ENCODE assay signal across 8 cellular contexts in the genomic region with DNA sequence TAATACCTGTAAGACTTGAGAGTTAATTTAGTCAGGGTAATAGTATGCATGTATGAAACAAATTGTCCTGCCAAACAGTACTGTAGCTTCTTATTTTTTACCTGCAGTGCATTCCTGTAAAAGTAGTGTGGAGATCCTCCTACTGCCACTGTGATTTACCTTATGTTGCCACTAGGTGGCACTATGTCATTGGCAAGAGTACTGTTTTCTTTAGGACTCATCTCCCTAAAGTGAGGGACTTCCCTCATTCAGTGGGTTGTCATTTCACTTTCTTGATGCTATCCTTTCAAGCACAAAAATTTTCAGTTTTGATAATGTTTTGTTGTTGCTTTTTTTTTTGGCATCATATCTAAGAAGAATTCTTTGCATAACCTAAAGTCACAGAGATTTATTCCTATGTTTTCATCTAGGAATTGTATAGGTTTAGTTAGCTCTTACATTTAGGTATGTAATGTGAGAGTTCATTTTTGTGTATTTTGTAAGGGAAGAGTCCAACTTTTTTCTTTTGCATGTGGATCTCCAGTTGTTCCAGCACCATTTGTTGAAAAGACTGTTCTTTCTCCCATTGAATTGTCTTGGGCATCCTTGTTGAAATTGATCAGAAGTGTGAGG.
DNase-seq lines count a peak whose midpoint lies in the region; ATAC-seq, FAIRE-seq and TF ChIP-seq lines count a peak whose summit lies in the region.

No MANE protein-coding gene starts in this region.

- FAIRE-seq in bronchial epithelial cell (lab: Jason Lieb, UNC): no peak

- no peak overlapping the region for H3K4me3 Mint-ChIP-seq in T-helper 2 cell treated with Interferon-gamma antibody and Interleukin-4, amounts not matched to agents 5 μg/mL and 100 μg/mL, for 36 hours

- no peak overlapping the region for H3K27ac Mint-ChIP-seq in T-helper 2 cell treated with Interferon-gamma antibody and Interleukin-4, amounts not matched to agents 5 μg/mL and 100 μg/mL, for 36 hours

- peaks cover 2% of the 10 kb centered on the region for H3K36me3 ChIP-seq in bronchial epithelial cell (ENCODE audit: control insufficient read depth, insufficient read depth, low read length)

- H3K27me3 Mint-ChIP-seq in T-helper 2 cell treated with Interferon-gamma antibody and Interleukin-4, amounts not matched to agents 5 μg/mL and 100 μg/mL, for 36 hours (ENCODE audit: low read depth): no peaks in the 10 kb centered on the region

- H3K4me3 ChIP-seq in bronchial epithelial cell (ENCODE audit: low read depth, low read length): no peak overlapping the region

- peaks cover 4% of the 10 kb centered on the region for H3K36me3 Mint-ChIP-seq in T-helper 2 cell treated with Interferon-gamma antibody and Interleukin-4, amounts not matched to agents 5 μg/mL and 100 μg/mL, for 36 hours (ENCODE audit: low read depth)

- no peaks in the 10 kb centered on the region for H3K27me3 ChIP-seq in bronchial epithelial cell (ENCODE audit: control insufficient read depth, insufficient read depth, low read length)

- no peaks in the 10 kb centered on the region for H3K9me3 Mint-ChIP-seq in T-helper 2 cell treated with Interferon-gamma antibody and Interleukin-4, amounts not matched to agents 5 μg/mL and 100 μg/mL, for 36 hours

- peak; percentile 62 for ATAC-seq in HG02610 (IDR thresholded peaks at IDR 0.05; ENCODE audit: unreplicated experiment)

- H3K4me1 Mint-ChIP-seq in T-helper 2 cell treated with Interferon-gamma antibody and Interleukin-4, amounts not matched to agents 5 μg/mL and 100 μg/mL, for 36 hours (ENCODE audit: low read depth): peaks cover 64% of the 10 kb centered on the region

- TF ChIP-seq CTCF in bronchial epithelial cell (IDR thresholded peaks at IDR 0.05; ENCODE audit: insufficient read depth, low read length, severe bottlenecking): peak; percentile 70

- peak; percentile 61 to 74 for DNase-seq in NCI-H2081 (lab: John Stamatoyannopoulos, UW)
- DNase-seq in NCI-H2081 treated with DMSO at 0.1 percent for 48 hours (lab: John Stamatoyannopoulos, UW): no peak
- DNase-seq in NCI-H1436 treated with DMSO at 0.1 percent for 48 hours (lab: John Stamatoyannopoulos, UW): peak; percentile 60
- DNase-seq in T-helper 2 cell treated with Interferon-gamma antibody and Interleukin-4, amounts not matched to agents 5 μg/mL and 100 μg/mL, for 36 hours (ENCODE audit: low spot score): peak; percentile 68
- peak; percentile 81 for DNase-seq in bronchial epithelial cell (ENCODE audit: low read depth)
- peak; percentile 86 for DNase-seq in kidney glomerular epithelial cell (lab: John Stamatoyannopoulos, UW)
- peak; percentile 22 to 64 (median 49) for DNase-seq in stimulated activated CD4-positive, alpha-beta T cell treated with anti-CD3 and anti-CD28 coated beads, TNF-alpha, amount 100 ng/mL, for 24 hours (ENCODE audit: low read depth in 3 of 3)
